In genomic region chr4:88409206-88409605, GRCh38 we compare ENCODE assay signal across 31 cellular contexts.
"Had no signal": no experiment of that assay in that cellular context is flagged by ENCODE, and none has a peak within 500 bp of the region (broad histone marks: within the 10 kb centered on the region; RNA-seq: fewer than 3 reads in every experiment).

No MANE protein-coding gene starts in this region.

- H3K9me3 ChIP-seq: ascending aorta, MG63 had no signal

- H3K36me3 ChIP-seq: cardiac muscle cell, MG63 had no signal

- ATAC-seq: activated CD8-positive, alpha-beta memory T cell treated with anti-CD3 and anti-CD28 coated beads, Interleukin-2, amount 10 ng/mL, durations not matched to agents 7 days and 5 days; Panc1 had no signal

- DNase-seq: activated B cell treated with CpG ODN at 0.5 μM for 24 hours; activated CD4-positive, alpha-beta memory T cell treated with anti-CD3 and anti-CD28 coated beads for 36 hours; activated CD4-positive, alpha-beta T cell treated with anti-CD3 and anti-CD28 coated beads for 4 hours; activated CD4-positive, alpha-beta T cell treated with anti-CD3 and anti-CD28 coated beads, Interleukin-2, amount 50 U/mL, for 1 hour; activated CD4-positive, CD25-positive, alpha-beta regulatory T cell treated with anti-CD3 and anti-CD28 coated beads, Interleukin-2, amount 50 U/mL, for 72 hours; activated CD8-positive, alpha-beta memory T cell treated with anti-CD3 and anti-CD28 coated beads, Interleukin-2, amount 10 ng/mL, durations not matched to agents 7 days and 5 days; activated CD8-positive, alpha-beta memory T cell treated with anti-CD3 and anti-CD28 coated beads, Interleukin-2, amount 50 U/mL, for 48 hours; activated gamma-delta T cell; activated naive CD4-positive, alpha-beta T cell treated with Interleukin-2 at 50 U/mL for 16 hours; activated naive CD8-positive, alpha-beta T cell treated with anti-CD3 and anti-CD28 coated beads, Interleukin-2, amount 10 ng/mL, durations not matched to agents 7 days and 5 days; activated T-cell treated with anti-CD3 and anti-CD28 coated beads, Interleukin-2, amount 50 U/mL, for 1 hour; amygdala; Kasumi-1; KBM-7; MG63; NCI-H1048; NCI-H1436 treated with DMSO at 0.1 percent for 48 hours; NCI-H1694 treated with DMSO at 0.1 percent for 48 hours; NCI-H2029; NCI-H510A; NCI-H526; NCI-H748 treated with DMSO at 0.1 percent for 48 hours; SIG-M5; SW 1271; T-helper 1 cell; T-helper 2 cell; T-helper 9 cell had no signal

- H3K4me1 ChIP-seq: ascending aorta had no signal

- H3K27ac ChIP-seq: ascending aorta, cardiac muscle cell, VCaP had no signal

- H3K27me3 ChIP-seq: ascending aorta, cardiac muscle cell, MG63 had no signal

- H3K4me3 ChIP-seq: ascending aorta, cardiac muscle cell, MG63 had no signal
